Comparison of ENCODE assay signal across 1 cellular context in the genomic region with DNA sequence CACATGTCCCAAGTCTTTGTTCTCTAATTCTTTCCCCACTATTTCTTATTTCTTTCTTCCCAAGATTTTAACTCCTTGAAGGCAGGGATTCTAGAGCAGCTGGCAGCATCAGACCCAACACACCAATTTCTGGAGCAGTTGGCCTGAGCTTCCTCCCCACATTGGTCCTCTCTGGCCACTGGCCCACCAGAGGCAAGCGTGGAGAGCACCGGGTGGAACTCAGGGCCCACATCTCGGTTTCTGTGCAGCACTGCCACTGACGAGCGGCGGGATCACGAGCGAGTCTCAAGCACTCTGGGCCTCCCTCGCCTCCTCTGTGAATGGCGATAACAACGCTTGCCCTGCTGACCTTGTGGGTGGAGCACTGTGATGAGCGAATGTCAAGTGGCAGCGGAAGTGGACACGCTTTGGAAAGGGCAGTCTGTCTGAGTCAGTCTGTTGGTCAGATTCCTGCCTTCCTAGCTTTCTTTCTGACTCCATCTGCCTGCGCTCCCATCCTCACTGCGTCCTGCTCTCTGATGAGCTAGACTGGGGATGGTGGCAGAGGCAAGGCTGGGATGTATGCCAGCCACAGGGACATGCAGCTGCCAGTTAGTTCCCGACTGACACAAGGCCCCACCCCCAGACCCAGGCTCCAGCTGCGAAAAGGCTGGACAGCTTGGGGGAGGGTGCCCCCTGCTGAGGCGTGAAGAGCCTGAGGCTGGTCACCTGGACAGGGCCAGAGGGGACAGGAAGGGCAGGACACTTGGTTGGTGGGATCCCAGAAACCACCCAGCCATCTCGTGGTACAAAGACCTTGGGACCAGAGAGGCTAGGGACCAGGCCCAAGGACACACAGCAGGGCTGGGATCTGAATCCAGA.
TF ChIP-seq lines count a peak whose summit lies in the region.

No MANE protein-coding gene starts in this region.

TF ChIP-seq in HepG2, 621 proteins besides CTCF, POLR2A, EP300 and RAD21 (continued from another document):
- TF ChIP-seq, protein P1, sequence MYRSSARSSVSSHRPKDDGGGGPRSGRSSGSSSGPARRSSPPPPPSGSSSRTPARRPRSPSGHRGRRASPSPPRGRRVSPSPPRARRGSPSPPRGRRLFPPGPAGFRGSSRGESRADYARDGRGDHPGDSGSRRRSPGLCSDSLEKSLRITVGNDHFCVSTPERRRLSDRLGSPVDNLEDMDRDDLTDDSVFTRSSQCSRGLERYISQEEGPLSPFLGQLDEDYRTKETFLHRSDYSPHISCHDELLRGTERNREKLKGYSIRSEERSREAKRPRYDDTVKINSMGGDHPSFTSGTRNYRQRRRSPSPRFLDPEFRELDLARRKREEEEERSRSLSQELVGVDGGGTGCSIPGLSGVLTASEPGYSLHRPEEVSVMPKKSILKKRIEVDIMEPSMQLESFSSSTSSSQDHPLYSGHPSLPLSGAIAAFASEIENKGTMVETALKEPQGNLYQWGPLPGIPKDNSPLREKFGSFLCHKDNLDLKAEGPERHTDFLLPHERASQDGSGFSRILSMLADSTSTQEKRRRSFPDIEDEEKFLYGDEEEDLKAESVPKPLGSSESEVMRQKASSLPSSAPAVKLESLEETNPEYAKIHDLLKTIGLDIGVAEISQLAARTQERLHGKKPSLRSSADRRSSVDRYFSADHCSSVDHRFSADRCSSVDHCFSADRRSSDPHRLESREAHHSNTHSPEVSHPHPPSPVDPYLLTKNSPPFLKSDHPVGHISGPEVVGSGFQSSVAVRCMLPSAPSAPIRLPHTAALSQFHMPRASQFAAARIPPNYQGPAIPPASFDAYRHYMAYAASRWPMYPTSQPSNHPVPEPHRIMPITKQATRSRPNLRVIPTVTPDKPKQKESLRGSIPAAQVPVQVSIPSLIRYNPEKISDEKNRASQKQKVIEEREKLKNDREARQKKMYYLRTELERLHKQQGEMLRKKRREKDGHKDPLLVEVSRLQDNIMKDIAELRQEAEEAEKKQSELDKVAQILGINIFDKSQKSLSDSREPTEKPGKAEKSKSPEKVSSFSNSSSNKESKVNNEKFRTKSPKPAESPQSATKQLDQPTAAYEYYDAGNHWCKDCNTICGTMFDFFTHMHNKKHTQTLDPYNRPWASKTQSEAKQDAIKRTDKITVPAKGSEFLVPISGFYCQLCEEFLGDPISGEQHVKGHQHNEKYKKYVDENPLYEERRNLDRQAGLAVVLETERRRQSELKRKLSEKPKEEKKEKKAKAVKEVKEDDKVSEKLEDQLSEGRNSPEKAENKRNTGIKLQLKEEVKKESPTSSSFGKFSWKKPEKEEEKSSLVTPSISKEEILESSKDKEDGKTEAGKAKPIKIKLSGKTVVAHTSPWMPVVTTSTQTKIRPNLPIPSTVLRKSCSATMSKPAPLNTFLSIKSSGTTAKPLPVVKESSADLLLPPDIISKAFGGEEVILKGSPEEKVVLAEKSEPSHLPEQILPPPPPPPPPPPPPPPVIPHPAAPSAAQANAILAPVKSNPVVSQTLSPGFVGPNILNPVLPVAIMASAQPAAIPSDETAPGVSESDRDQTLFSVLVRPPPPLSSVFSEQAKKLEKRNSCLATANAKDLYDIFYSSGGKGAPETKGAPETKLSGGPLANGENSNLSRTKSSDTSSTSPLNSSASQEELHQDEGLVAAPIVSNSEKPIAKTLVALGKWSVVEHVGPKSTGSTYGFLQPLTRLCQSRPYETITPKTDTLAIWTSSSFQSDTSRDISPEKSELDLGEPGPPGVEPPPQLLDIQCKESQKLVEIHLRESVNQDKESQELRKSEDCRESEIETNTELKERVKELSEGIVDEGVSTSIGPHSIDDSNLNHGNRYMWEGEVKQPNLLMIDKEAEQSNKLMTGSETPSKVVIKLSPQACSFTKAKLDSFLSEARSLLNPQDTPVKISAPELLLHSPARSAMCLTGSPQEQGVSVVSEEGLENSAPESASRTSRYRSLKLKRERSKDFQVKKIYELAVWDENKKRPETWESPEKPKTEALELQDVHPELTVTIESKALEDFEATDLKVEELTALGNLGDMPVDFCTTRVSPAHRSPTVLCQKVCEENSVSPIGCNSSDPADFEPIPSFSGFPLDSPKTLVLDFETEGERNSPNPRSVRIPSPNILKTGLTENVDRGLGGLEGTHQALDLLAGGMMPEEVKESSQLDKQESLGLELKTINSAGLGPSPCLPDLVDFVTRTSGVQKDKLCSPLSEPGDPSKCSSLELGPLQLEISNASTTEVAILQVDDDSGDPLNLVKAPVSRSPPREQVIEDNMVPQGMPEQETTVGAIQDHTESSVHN (CRISPR knock-in tag; IDR thresholded peaks at IDR 0.05): peak; percentile 69; the same call in 1 of the 2 replicates
- TF ChIP-seq ATF7 (IDR thresholded peaks at IDR 0.05) (no peak), ATF7 (CRISPR knock-in tag; IDR thresholded peaks at IDR 0.05) (peak; percentile 80; the same call in 1 of the 2 replicates)
